8 cellular contexts compared by ENCODE assay signal in genomic region chr6:27873101-27874030, GRCh38. TPM values are rescaled to one million over a fixed set of nuclear protein-coding genes. Genes with fewer than 3 reads are reported as not detected.
DNase-seq lines count a peak whose midpoint lies in the region; ATAC-seq and TF ChIP-seq lines count a peak whose summit lies in the region.

No MANE protein-coding gene starts in this region.

- WGBS in psoas muscle, 3 donors: 2 to 3% (median 2%) methylated on average over 48 of the region's 48 CpGs

- TF ChIP-seq CTCF in HL-60 (IDR thresholded peaks at IDR 0.05; ENCODE audit: insufficient read depth, low read length): no peak
- TF ChIP-seq CTCF in cardiac muscle cell (IDR thresholded peaks at IDR 0.05; ENCODE audit: low read depth, low read length): no peak
- no peak for TF ChIP-seq CTCF in psoas muscle (IDR thresholded peaks at IDR 0.05)

- H3K36me3 ChIP-seq in cardiac muscle cell: no peaks in the 10 kb centered on the region
- no peaks in the 10 kb centered on the region for H3K36me3 ChIP-seq in psoas muscle (ENCODE audit: insufficient read depth in 1 of 2, low read depth in 1 of 2)

- H3K9me3 ChIP-seq in cardiac muscle cell (ENCODE audit: low read depth): no peaks in the 10 kb centered on the region
- H3K9me3 ChIP-seq in psoas muscle: no peaks in the 10 kb centered on the region

- TF ChIP-seq POLR2A in GM15510 (IDR thresholded peaks at IDR 0.05; ENCODE audit: borderline replicate concordance, extremely low read depth, insufficient read length): peak; percentile 99

- ATAC-seq in psoas muscle: peak in 3 of 4 donors; percentile 40 to 66 (median 42)
- no peak for ATAC-seq in GM18519 (IDR thresholded peaks at IDR 0.05; ENCODE audit: low FRiP score, unreplicated experiment)

- H3K27ac ChIP-seq in HL-60 (replicated peaks) (peak overlapping the region; percentile 83), cardiac muscle cell (no peak overlapping the region), psoas muscle (no peak overlapping the region)

- DNase-seq in HL-60 (ENCODE audit: low read depth in 1 of 2, low spot score in 1 of 2): peak in 1 of 2 experiments; percentile 83
- peak; percentile 96 for DNase-seq in RPMI7951 (ENCODE audit: low read depth)
- peak; percentile 56 for DNase-seq in activated naive CD4-positive, alpha-beta T cell treated with anti-CD3 and anti-CD28 coated beads, Interleukin-2, amount 50 U/mL, for 16 hours
- DNase-seq in cardiac muscle cell (ENCODE audit: low read depth in 1 of 2, low spot score in 1 of 2): peak; percentile 40 to 84
- DNase-seq in psoas muscle: peak; percentile 21 to 65
- no peak for DNase-seq in KBM-7

- no peaks in the 10 kb centered on the region for H3K4me1 ChIP-seq in cardiac muscle cell (ENCODE audit: low read depth)
- peaks cover 6% of the 10 kb centered on the region for H3K4me1 ChIP-seq in psoas muscle

- H3K4me3 ChIP-seq in HL-60 (replicated peaks; ENCODE audit: insufficient read depth, low read length) (peak overlapping the region; percentile 26), cardiac muscle cell (peak overlapping the region; percentile 37), psoas muscle (peak overlapping the region; percentile 59)

- H3K27me3 ChIP-seq in HL-60 (ENCODE audit: insufficient read depth, poor library complexity, severe bottlenecking) (no peaks in the 10 kb centered on the region), cardiac muscle cell (no peaks in the 10 kb centered on the region), psoas muscle (ENCODE audit: insufficient read depth in 3 of 3, low read length in 2 of 3) (peaks cover 0 to 63% (median 19%) of the 10 kb centered on the region in 3 donors)

- in situ Hi-C loops in KBM-7 (cut with MboI; ENCODE audit: low pct_unique_long_range_greater_than_20kb, low sequenced_read_pairs): no loop called here

- intact Hi-C loops in psoas muscle (cut with DNase I): no loop called here

RNA-seq across cellular contexts. Expression of gene OR2B2, which starts 38.8 kb away (rescaled TPM):
- not detected in 2 replicates for total RNA-seq in RPMI7951 (2014; rRNA removed; shearing (Covaris generic))
- total RNA-seq in cardiac muscle cell: not detected in 2 replicates
- polyA plus RNA-seq in cardiac muscle cell: not detected in 2 replicates
- total RNA-seq in psoas muscle: not detected
- not detected for polyA plus RNA-seq in psoas muscle
